42 cellular contexts compared by ENCODE assay signal in genomic region chr3:184062637-184063036, GRCh38. TPM values are rescaled to one million over a fixed set of nuclear protein-coding genes. Genes with fewer than 3 reads are reported as not detected.
"Had no signal": no experiment of that assay in that cellular context is flagged by ENCODE, and none has a peak within 500 bp of the region (broad histone marks: within the 10 kb centered on the region; RNA-seq: fewer than 3 reads in every experiment).

No MANE protein-coding gene starts in this region.

- H3K9me3 ChIP-seq: adrenal gland, ascending aorta, body of pancreas, breast epithelium had no signal

- H3K4me1 ChIP-seq: adrenal gland, ascending aorta, body of pancreas, breast epithelium had no signal

- DNase-seq: activated effector memory CD4-positive, alpha-beta T cell treated with anti-CD3 and anti-CD28 coated beads, Interleukin-2, amount 50 U/mL, for 16 hours; activated effector memory CD4-positive, alpha-beta T cell treated with Interleukin-2 at 50 U/mL for 16 hours; activated gamma-delta T cell; activated gamma-delta T cell treated with Interleukin-2 at 50 U/mL for 16 hours; activated naive CD4-positive, alpha-beta T cell; activated naive CD4-positive, alpha-beta T cell treated with anti-CD3 and anti-CD28 coated beads for 36 hours; activated naive CD4-positive, alpha-beta T cell treated with anti-CD3 and anti-CD28 coated beads, Interleukin-2, amount 10 ng/mL, durations not matched to agents 7 days and 5 days; activated naive CD4-positive, alpha-beta T cell treated with anti-CD3 and anti-CD28 coated beads, Interleukin-2, amount 50 U/mL, for 16 hours; activated naive CD4-positive, alpha-beta T cell treated with Interleukin-2 at 50 U/mL for 16 hours; activated naive CD8-positive, alpha-beta T cell treated with anti-CD3 and anti-CD28 coated beads for 36 hours; activated naive CD8-positive, alpha-beta T cell treated with anti-CD3 and anti-CD28 coated beads, Interleukin-2, amount 10 ng/mL, durations not matched to agents 7 days and 5 days; activated naive CD8-positive, alpha-beta T cell treated with anti-CD3 and anti-CD28 coated beads, Interleukin-2, amount 50 U/mL, for 24 hours; activated T-cell treated with anti-CD3 and anti-CD28 coated beads, Interleukin-2, amount 50 U/mL, for 24 hours; activated T-cell treated with anti-CD3 and anti-CD28 coated beads, Interleukin-2, amount 50 U/mL, for 4 hours; activated T-cell treated with anti-CD3 and anti-CD28 coated beads, Interleukin-2, amount 50 U/mL, for 48 hours; activated T-cell treated with anti-CD3 and anti-CD28 coated beads, Interleukin-2, amount 50 U/mL, for 72 hours; adrenal gland; amniotic stem cell; amygdala; anterior cingulate cortex; aorta; body of pancreas; brain microvascular endothelial cell; caudate nucleus; central memory CD4-positive, alpha-beta T cell; cerebellar nuclear complex had no signal

- H3K4me1 Mint-ChIP-seq: activated naive CD4-positive, alpha-beta T cell treated with anti-CD3 and anti-CD28 coated beads, Interleukin-2, amount 10 ng/mL, durations not matched to agents 7 days and 5 days; activated naive CD4-positive, alpha-beta T cell treated with anti-CD3 and anti-CD28 coated beads, Interleukin-2, amount 50 U/mL, for 24 hours; activated naive CD8-positive, alpha-beta T cell treated with anti-CD3 and anti-CD28 coated beads for 36 hours; activated naive CD8-positive, alpha-beta T cell treated with anti-CD3 and anti-CD28 coated beads, Interleukin-2, amount 10 ng/mL, durations not matched to agents 7 days and 5 days; activated naive CD8-positive, alpha-beta T cell treated with anti-CD3 and anti-CD28 coated beads, Interleukin-2, amount 50 U/mL, for 24 hours; brain; central memory CD8-positive, alpha-beta T cell had no signal

- H3K27me3 ChIP-seq: adrenal gland, ascending aorta, body of pancreas, brain microvascular endothelial cell, breast epithelium, cardiac muscle cell had no signal

- H3K4me3 ChIP-seq: adrenal gland, ascending aorta, body of pancreas, breast epithelium, cardiac muscle cell had no signal

- H3K36me3 ChIP-seq: adrenal gland, ascending aorta, brain microvascular endothelial cell, breast epithelium, cardiac muscle cell had no signal

- H3K27me3 Mint-ChIP-seq: activated naive CD4-positive, alpha-beta T cell treated with anti-CD3 and anti-CD28 coated beads, Interleukin-2, amount 50 U/mL, for 24 hours; activated naive CD8-positive, alpha-beta T cell; activated naive CD8-positive, alpha-beta T cell treated with anti-CD3 and anti-CD28 coated beads for 36 hours; activated T-cell treated with anti-CD3 and anti-CD28 coated beads, Interleukin-2, amount 50 U/mL, for 24 hours had no signal

- H3K4me3 Mint-ChIP-seq: activated naive CD4-positive, alpha-beta T cell treated with anti-CD3 and anti-CD28 coated beads for 36 hours; activated naive CD4-positive, alpha-beta T cell treated with anti-CD3 and anti-CD28 coated beads, Interleukin-2, amount 10 ng/mL, durations not matched to agents 7 days and 5 days; activated naive CD4-positive, alpha-beta T cell treated with anti-CD3 and anti-CD28 coated beads, Interleukin-2, amount 50 U/mL, for 24 hours; activated naive CD8-positive, alpha-beta T cell; activated naive CD8-positive, alpha-beta T cell treated with anti-CD3 and anti-CD28 coated beads for 36 hours; activated naive CD8-positive, alpha-beta T cell treated with anti-CD3 and anti-CD28 coated beads, Interleukin-2, amount 10 ng/mL, durations not matched to agents 7 days and 5 days; activated naive CD8-positive, alpha-beta T cell treated with anti-CD3 and anti-CD28 coated beads, Interleukin-2, amount 50 U/mL, for 24 hours; activated T-cell treated with anti-CD3 and anti-CD28 coated beads, Interleukin-2, amount 50 U/mL, for 24 hours; activated T-cell treated with anti-CD3 and anti-CD28 coated beads, Interleukin-2, amount 50 U/mL, for 4 hours; activated T-cell treated with anti-CD3 and anti-CD28 coated beads, Interleukin-2, amount 50 U/mL, for 72 hours; activated T-helper 1 cell treated with anti-CD3 and anti-CD28 coated beads, Interleukin-12 subunit alpha, Interleukin-12 subunit beta, Interleukin-2, Interleukin-4 antibody, amounts not matched to agents 30 ng/mL and 10 ng/mL and 1 ng/mL, durations not matched to agents 14 hours and 24 hours and 36 hours; brain; central memory CD8-positive, alpha-beta T cell had no signal

- H3K27ac ChIP-seq: adrenal gland, ascending aorta, body of pancreas, brain microvascular endothelial cell, breast epithelium, cardiac muscle cell had no signal

- H3K27ac Mint-ChIP-seq: activated naive CD4-positive, alpha-beta T cell treated with anti-CD3 and anti-CD28 coated beads for 36 hours; activated naive CD4-positive, alpha-beta T cell treated with anti-CD3 and anti-CD28 coated beads, Interleukin-2, amount 10 ng/mL, durations not matched to agents 7 days and 5 days; activated naive CD4-positive, alpha-beta T cell treated with anti-CD3 and anti-CD28 coated beads, Interleukin-2, amount 50 U/mL, for 24 hours; activated naive CD4-positive, alpha-beta T cell treated with anti-CD3 and anti-CD28 coated beads, Interleukin-2, amount 50 U/mL, for 72 hours; activated naive CD8-positive, alpha-beta T cell; activated naive CD8-positive, alpha-beta T cell treated with anti-CD3 and anti-CD28 coated beads for 36 hours; activated naive CD8-positive, alpha-beta T cell treated with anti-CD3 and anti-CD28 coated beads, Interleukin-2, amount 10 ng/mL, durations not matched to agents 7 days and 5 days; activated naive CD8-positive, alpha-beta T cell treated with anti-CD3 and anti-CD28 coated beads, Interleukin-2, amount 50 U/mL, for 24 hours; activated T-cell treated with anti-CD3 and anti-CD28 coated beads, Interleukin-2, amount 50 U/mL, for 24 hours; activated T-cell treated with anti-CD3 and anti-CD28 coated beads, Interleukin-2, amount 50 U/mL, for 72 hours; activated T-helper 1 cell treated with anti-CD3 and anti-CD28 coated beads, Interleukin-12 subunit alpha, Interleukin-12 subunit beta, Interleukin-2, Interleukin-4 antibody, amounts not matched to agents 30 ng/mL and 10 ng/mL and 1 ng/mL, durations not matched to agents 14 hours and 24 hours and 36 hours; activated T-helper 2 cell treated with anti-CD3 and anti-CD28 coated beads, Interferon-gamma antibody, Interleukin-2, Interleukin-4, amounts not matched to agents 10 μg/mL and 5 μg/mL and 100 μg/mL, durations not matched to agents 14 hours and 24 hours and 36 hours; brain had no signal

- H3K9me3 Mint-ChIP-seq: activated naive CD4-positive, alpha-beta T cell treated with anti-CD3 and anti-CD28 coated beads for 36 hours; activated naive CD4-positive, alpha-beta T cell treated with anti-CD3 and anti-CD28 coated beads, Interleukin-2, amount 10 ng/mL, durations not matched to agents 7 days and 5 days; activated naive CD4-positive, alpha-beta T cell treated with anti-CD3 and anti-CD28 coated beads, Interleukin-2, amount 50 U/mL, for 24 hours; activated naive CD4-positive, alpha-beta T cell treated with anti-CD3 and anti-CD28 coated beads, Interleukin-2, amount 50 U/mL, for 72 hours; activated naive CD8-positive, alpha-beta T cell treated with anti-CD3 and anti-CD28 coated beads for 36 hours; activated naive CD8-positive, alpha-beta T cell treated with anti-CD3 and anti-CD28 coated beads, Interleukin-2, amount 10 ng/mL, durations not matched to agents 7 days and 5 days; activated naive CD8-positive, alpha-beta T cell treated with anti-CD3 and anti-CD28 coated beads, Interleukin-2, amount 50 U/mL, for 24 hours; activated T-cell treated with anti-CD3 and anti-CD28 coated beads, Interleukin-2, amount 50 U/mL, for 24 hours; activated T-cell treated with anti-CD3 and anti-CD28 coated beads, Interleukin-2, amount 50 U/mL, for 4 hours; activated T-cell treated with anti-CD3 and anti-CD28 coated beads, Interleukin-2, amount 50 U/mL, for 72 hours; activated T-helper 1 cell treated with anti-CD3 and anti-CD28 coated beads, Interleukin-12 subunit alpha, Interleukin-12 subunit beta, Interleukin-2, Interleukin-4 antibody, amounts not matched to agents 30 ng/mL and 10 ng/mL and 1 ng/mL, durations not matched to agents 14 hours and 24 hours and 36 hours; activated T-helper 2 cell treated with anti-CD3 and anti-CD28 coated beads, Interferon-gamma antibody, Interleukin-2, Interleukin-4, amounts not matched to agents 10 μg/mL and 5 μg/mL and 100 μg/mL, durations not matched to agents 14 hours and 24 hours and 36 hours; brain; central memory CD8-positive, alpha-beta T cell had no signal

- ATAC-seq: activated naive CD4-positive, alpha-beta T cell treated with anti-CD3 and anti-CD28 coated beads, Interleukin-2, amount 50 U/mL, for 72 hours; activated naive CD8-positive, alpha-beta T cell treated with anti-CD3 and anti-CD28 coated beads, Interleukin-2, amount 50 U/mL, for 24 hours; activated T-cell treated with anti-CD3 and anti-CD28 coated beads, Interleukin-2, amount 50 U/mL, for 4 hours; activated T-cell treated with anti-CD3 and anti-CD28 coated beads, Interleukin-2, amount 50 U/mL, for 72 hours; body of pancreas had no signal

- H3K36me3 Mint-ChIP-seq: activated naive CD4-positive, alpha-beta T cell treated with anti-CD3 and anti-CD28 coated beads, Interleukin-2, amount 10 ng/mL, durations not matched to agents 7 days and 5 days; activated naive CD4-positive, alpha-beta T cell treated with anti-CD3 and anti-CD28 coated beads, Interleukin-2, amount 50 U/mL, for 24 hours; activated naive CD4-positive, alpha-beta T cell treated with anti-CD3 and anti-CD28 coated beads, Interleukin-2, amount 50 U/mL, for 72 hours; activated naive CD8-positive, alpha-beta T cell; activated naive CD8-positive, alpha-beta T cell treated with anti-CD3 and anti-CD28 coated beads for 36 hours; activated naive CD8-positive, alpha-beta T cell treated with anti-CD3 and anti-CD28 coated beads, Interleukin-2, amount 10 ng/mL, durations not matched to agents 7 days and 5 days; brain had no signal

- FAIRE-seq: astrocyte, bronchial epithelial cell had no signal

RNA-seq across cellular contexts. Expression of gene HTR3C, which starts 9.8 kb away (rescaled TPM):
- total RNA-seq: activated naive CD4-positive, alpha-beta T cell treated with anti-CD3 and anti-CD28 coated beads for 36 hours; activated naive CD4-positive, alpha-beta T cell treated with anti-CD3 and anti-CD28 coated beads, Interleukin-2, amount 50 U/mL, for 72 hours; activated naive CD8-positive, alpha-beta T cell treated with anti-CD3 and anti-CD28 coated beads for 36 hours; activated naive CD8-positive, alpha-beta T cell treated with anti-CD3 and anti-CD28 coated beads, Interleukin-2, amount 10 ng/mL, durations not matched to agents 7 days and 5 days; activated T-cell treated with anti-CD3 and anti-CD28 coated beads, Interleukin-2, amount 50 U/mL, for 4 hours; activated T-cell treated with anti-CD3 and anti-CD28 coated beads, Interleukin-2, amount 50 U/mL, for 72 hours; activated T-helper 1 cell treated with anti-CD3 and anti-CD28 coated beads, Interleukin-12 subunit alpha, Interleukin-12 subunit beta, Interleukin-2, Interleukin-4 antibody, amounts not matched to agents 30 ng/mL and 10 ng/mL and 1 ng/mL, durations not matched to agents 14 hours and 24 hours and 36 hours; activated T-helper 2 cell treated with anti-CD3 and anti-CD28 coated beads, Interferon-gamma antibody, Interleukin-2, Interleukin-4, amounts not matched to agents 10 μg/mL and 5 μg/mL and 100 μg/mL, durations not matched to agents 14 hours and 24 hours and 36 hours; adrenal gland; aorta; ascending aorta; astrocyte; body of pancreas; breast epithelium; bronchial epithelial cell; cardiac muscle cell; cardiac septum; cerebellum; chondrocyte had no signal
- polyA plus RNA-seq: adipose tissue, aorta had no signal

RNA-seq across cellular contexts. Expression of gene HTR3D, which starts 31.1 kb away (rescaled TPM):
- total RNA-seq: activated naive CD4-positive, alpha-beta T cell treated with anti-CD3 and anti-CD28 coated beads for 36 hours; activated naive CD4-positive, alpha-beta T cell treated with anti-CD3 and anti-CD28 coated beads, Interleukin-2, amount 50 U/mL, for 72 hours; activated naive CD8-positive, alpha-beta T cell treated with anti-CD3 and anti-CD28 coated beads for 36 hours; activated naive CD8-positive, alpha-beta T cell treated with anti-CD3 and anti-CD28 coated beads, Interleukin-2, amount 10 ng/mL, durations not matched to agents 7 days and 5 days; activated T-cell treated with anti-CD3 and anti-CD28 coated beads, Interleukin-2, amount 50 U/mL, for 4 hours; activated T-cell treated with anti-CD3 and anti-CD28 coated beads, Interleukin-2, amount 50 U/mL, for 72 hours; activated T-helper 1 cell treated with anti-CD3 and anti-CD28 coated beads, Interleukin-12 subunit alpha, Interleukin-12 subunit beta, Interleukin-2, Interleukin-4 antibody, amounts not matched to agents 30 ng/mL and 10 ng/mL and 1 ng/mL, durations not matched to agents 14 hours and 24 hours and 36 hours; activated T-helper 2 cell treated with anti-CD3 and anti-CD28 coated beads, Interferon-gamma antibody, Interleukin-2, Interleukin-4, amounts not matched to agents 10 μg/mL and 5 μg/mL and 100 μg/mL, durations not matched to agents 14 hours and 24 hours and 36 hours; adrenal gland; aorta; ascending aorta; astrocyte; body of pancreas; breast epithelium; bronchial epithelial cell; cardiac muscle cell; cardiac septum; cerebellum; chondrocyte had no signal
- polyA plus RNA-seq: adipose tissue, adrenal gland, aorta, cardiac muscle cell had no signal

RNA-seq across cellular contexts. Expression of gene HTR3E, which starts 34.2 kb away (rescaled TPM):
- total RNA-seq: activated naive CD4-positive, alpha-beta T cell treated with anti-CD3 and anti-CD28 coated beads for 36 hours; activated naive CD4-positive, alpha-beta T cell treated with anti-CD3 and anti-CD28 coated beads, Interleukin-2, amount 50 U/mL, for 72 hours; activated naive CD8-positive, alpha-beta T cell treated with anti-CD3 and anti-CD28 coated beads for 36 hours; activated naive CD8-positive, alpha-beta T cell treated with anti-CD3 and anti-CD28 coated beads, Interleukin-2, amount 10 ng/mL, durations not matched to agents 7 days and 5 days; activated T-cell treated with anti-CD3 and anti-CD28 coated beads, Interleukin-2, amount 50 U/mL, for 4 hours; activated T-cell treated with anti-CD3 and anti-CD28 coated beads, Interleukin-2, amount 50 U/mL, for 72 hours; activated T-helper 1 cell treated with anti-CD3 and anti-CD28 coated beads, Interleukin-12 subunit alpha, Interleukin-12 subunit beta, Interleukin-2, Interleukin-4 antibody, amounts not matched to agents 30 ng/mL and 10 ng/mL and 1 ng/mL, durations not matched to agents 14 hours and 24 hours and 36 hours; activated T-helper 2 cell treated with anti-CD3 and anti-CD28 coated beads, Interferon-gamma antibody, Interleukin-2, Interleukin-4, amounts not matched to agents 10 μg/mL and 5 μg/mL and 100 μg/mL, durations not matched to agents 14 hours and 24 hours and 36 hours; adrenal gland; aorta; ascending aorta; astrocyte; body of pancreas; breast epithelium; bronchial epithelial cell; cardiac muscle cell; cardiac septum; cerebellum; chondrocyte had no signal
- polyA plus RNA-seq: adipose tissue, adrenal gland, aorta had no signal
